In the genomic region with DNA sequence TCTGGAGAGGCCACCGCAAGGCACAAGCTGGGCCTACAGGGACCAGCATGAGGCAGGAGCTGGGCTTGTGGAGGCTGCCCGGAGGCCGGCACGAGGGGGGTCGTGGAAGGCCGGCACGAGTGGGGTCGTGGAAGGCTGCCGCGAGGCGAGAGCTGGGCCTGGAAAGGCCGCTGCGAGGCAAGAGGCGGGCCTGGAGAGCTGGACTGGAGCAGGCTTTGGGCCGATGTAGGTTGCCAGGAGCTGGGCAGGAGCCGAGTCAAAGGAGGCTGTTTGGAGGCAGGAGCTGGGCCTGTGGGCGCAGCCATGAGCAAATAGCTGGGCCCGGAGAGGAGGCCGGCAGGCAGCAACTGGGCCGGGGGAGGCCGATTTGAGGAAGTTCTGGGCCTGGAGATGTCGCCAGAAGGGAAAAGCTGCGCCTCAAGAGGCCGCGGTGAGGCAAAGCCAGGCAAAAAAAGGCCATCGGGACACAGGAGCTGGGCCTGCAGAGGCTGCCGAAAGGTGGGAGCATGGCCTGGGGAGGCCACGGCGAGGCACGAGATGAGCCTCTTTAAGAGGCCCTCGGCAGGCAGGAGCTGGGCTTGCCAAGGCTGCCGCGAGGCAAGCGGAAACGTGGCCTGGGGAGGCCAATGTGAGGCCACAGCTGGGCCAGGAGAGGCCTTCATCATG, we compare ENCODE assay signal across 27 cellular contexts.
"Had no signal": no experiment of that assay in that cellular context is flagged by ENCODE, and none has a peak within 500 bp of the region (broad histone marks: within the 10 kb centered on the region; RNA-seq: fewer than 3 reads in every experiment).

No MANE protein-coding gene starts in this region.

- H3K27me3 Mint-ChIP-seq: activated B cell treated with CpG ODN at 0.5 μM for 24 hours; activated CD8-positive, alpha-beta memory T cell treated with anti-CD3 and anti-CD28 coated beads, Interleukin-2, amount 10 ng/mL, durations not matched to agents 7 days and 5 days; naive B cell; stimulated activated naive CD8-positive, alpha-beta T cell treated with anti-CD3 and anti-CD28 coated beads, Interleukin-15, amount 100 ng/mL, for 72 hours had no signal

- H3K9me3 ChIP-seq: gastrocnemius medialis, pancreas, prostate gland, sigmoid colon, vagina had no signal

- H3K9me3 Mint-ChIP-seq: activated naive CD4-positive, alpha-beta T cell treated with anti-CD3 and anti-CD28 coated beads, Interleukin-2, amount 50 U/mL, for 72 hours; activated T-helper 2 cell treated with anti-CD3 and anti-CD28 coated beads, Interferon-gamma antibody, Interleukin-2, Interleukin-4, amounts not matched to agents 10 μg/mL and 5 μg/mL and 100 μg/mL, durations not matched to agents 14 hours and 24 hours and 36 hours; central memory CD8-positive, alpha-beta T cell; stimulated activated effector memory CD8-positive, alpha-beta T cell treated with anti-CD3 and anti-CD28 coated beads, Interleukin-12 subunit alpha, Interleukin-12 subunit beta, amount 100 ng/mL, for 72 hours; stimulated activated naive CD8-positive, alpha-beta T cell treated with anti-CD3 and anti-CD28 coated beads, Interleukin-15, amount 100 ng/mL, for 72 hours had no signal

- H3K36me3 ChIP-seq: gastrocnemius medialis, pancreas, prostate gland, sigmoid colon, upper lobe of left lung, vagina had no signal

- H3K27ac ChIP-seq: gastrocnemius medialis, pancreas, prostate gland, sigmoid colon, upper lobe of left lung, vagina had no signal

- H3K4me1 ChIP-seq: pancreas had no signal

- H3K27me3 ChIP-seq: gastrocnemius medialis, pancreas, sigmoid colon, upper lobe of left lung, vagina had no signal

- H3K4me3 Mint-ChIP-seq: activated B cell treated with CpG ODN at 0.5 μM for 24 hours; activated CD8-positive, alpha-beta memory T cell treated with anti-CD3 and anti-CD28 coated beads, Interleukin-2, amount 10 ng/mL, durations not matched to agents 7 days and 5 days; activated CD8-positive, alpha-beta T cell treated with anti-CD3 and anti-CD28 coated beads, Interleukin-2, amount 10 ng/mL, durations not matched to agents 7 days and 5 days; central memory CD8-positive, alpha-beta T cell; mesothelial cell of epicardium; naive B cell; nephron progenitor cell; stimulated activated effector memory CD8-positive, alpha-beta T cell treated with anti-CD3 and anti-CD28 coated beads, Interleukin-12 subunit alpha, Interleukin-12 subunit beta, amount 100 ng/mL, for 72 hours; stimulated activated naive CD8-positive, alpha-beta T cell treated with anti-CD3 and anti-CD28 coated beads, Interleukin-15, amount 100 ng/mL, for 72 hours had no signal

- H3K4me3 ChIP-seq: gastrocnemius medialis, pancreas, prostate gland, sigmoid colon, upper lobe of left lung, vagina had no signal

- H3K4me1 Mint-ChIP-seq: mesothelial cell of epicardium, nephron progenitor cell had no signal

- H3K27ac Mint-ChIP-seq: activated B cell treated with CpG ODN at 0.5 μM for 24 hours; activated CD8-positive, alpha-beta memory T cell treated with anti-CD3 and anti-CD28 coated beads, Interleukin-2, amount 10 ng/mL, durations not matched to agents 7 days and 5 days; activated CD8-positive, alpha-beta T cell treated with anti-CD3 and anti-CD28 coated beads, Interleukin-2, amount 10 ng/mL, durations not matched to agents 7 days and 5 days; activated naive CD4-positive, alpha-beta T cell treated with anti-CD3 and anti-CD28 coated beads, Interleukin-2, amount 50 U/mL, for 72 hours; activated T-helper 2 cell treated with anti-CD3 and anti-CD28 coated beads, Interferon-gamma antibody, Interleukin-2, Interleukin-4, amounts not matched to agents 10 μg/mL and 5 μg/mL and 100 μg/mL, durations not matched to agents 14 hours and 24 hours and 36 hours; mesothelial cell of epicardium; nephron progenitor cell had no signal

- DNase-seq: activated B cell treated with CpG ODN at 0.5 μM for 24 hours; activated CD8-positive, alpha-beta memory T cell treated with anti-CD3 and anti-CD28 coated beads, Interleukin-2, amount 10 ng/mL, durations not matched to agents 7 days and 5 days; activated CD8-positive, alpha-beta T cell treated with anti-CD3 and anti-CD28 coated beads, Interleukin-2, amount 10 ng/mL, durations not matched to agents 7 days and 5 days; activated naive CD4-positive, alpha-beta T cell; activated T-cell treated with anti-CD3 and anti-CD28 coated beads, Interleukin-2, amount 50 U/mL, for 48 hours; effector CD8-positive, alpha-beta T cell; gastrocnemius medialis; glutamatergic neuron; left cardiac atrium; mammary epithelial cell; naive B cell; nephron progenitor cell; retina; sigmoid colon; small intestine; stimulated activated CD4-positive, alpha-beta T cell treated with anti-CD3 and anti-CD28 coated beads, Interleukin-4, amount 100 ng/mL, for 24 hours; stimulated activated naive CD8-positive, alpha-beta T cell treated with anti-CD3 and anti-CD28 coated beads, Interleukin-15, amount 100 ng/mL, for 72 hours; substantia nigra had no signal

- H3K36me3 Mint-ChIP-seq: activated CD8-positive, alpha-beta memory T cell treated with anti-CD3 and anti-CD28 coated beads, Interleukin-2, amount 10 ng/mL, durations not matched to agents 7 days and 5 days; activated naive CD4-positive, alpha-beta T cell treated with anti-CD3 and anti-CD28 coated beads, Interleukin-2, amount 50 U/mL, for 72 hours; mesothelial cell of epicardium; naive B cell; stimulated activated effector memory CD8-positive, alpha-beta T cell treated with anti-CD3 and anti-CD28 coated beads, Interleukin-12 subunit alpha, Interleukin-12 subunit beta, amount 100 ng/mL, for 72 hours had no signal

- ATAC-seq: activated CD8-positive, alpha-beta memory T cell treated with anti-CD3 and anti-CD28 coated beads, Interleukin-2, amount 10 ng/mL, durations not matched to agents 7 days and 5 days; activated CD8-positive, alpha-beta T cell treated with anti-CD3 and anti-CD28 coated beads, Interleukin-2, amount 10 ng/mL, durations not matched to agents 7 days and 5 days; activated naive CD4-positive, alpha-beta T cell treated with anti-CD3 and anti-CD28 coated beads, Interleukin-2, amount 50 U/mL, for 72 hours; gastrocnemius medialis; left cardiac atrium; pancreas; stimulated activated effector memory CD8-positive, alpha-beta T cell treated with anti-CD3 and anti-CD28 coated beads, Interleukin-12 subunit alpha, Interleukin-12 subunit beta, amount 100 ng/mL, for 72 hours; stimulated activated naive CD8-positive, alpha-beta T cell treated with anti-CD3 and anti-CD28 coated beads, Interleukin-15, amount 100 ng/mL, for 72 hours had no signal
